In the genomic region with DNA sequence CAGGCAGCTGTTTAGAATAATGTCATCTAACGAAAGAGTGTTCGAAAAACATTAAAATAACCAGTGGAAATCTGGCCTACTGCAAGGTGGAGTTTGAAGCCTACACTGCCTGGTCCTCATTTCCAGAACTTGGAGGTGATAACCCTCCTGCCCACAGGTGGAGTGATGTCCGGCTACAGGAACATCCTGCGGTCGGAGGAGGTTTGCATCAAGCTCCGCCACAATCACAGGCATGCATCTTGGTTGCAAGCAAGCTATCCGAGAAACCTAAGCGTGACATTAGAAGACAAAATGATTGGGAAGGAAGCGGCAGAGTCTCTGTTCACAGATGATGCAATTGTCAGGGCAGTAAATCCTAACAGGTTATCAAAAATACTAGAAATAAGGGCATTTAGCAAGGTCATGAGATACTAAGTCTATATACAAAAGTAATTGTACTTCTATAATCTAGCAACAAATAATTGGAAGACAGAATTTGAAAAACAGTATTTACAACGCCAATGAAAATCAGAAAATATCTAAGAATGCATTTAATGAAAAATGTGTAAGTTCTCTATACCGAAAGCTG, we compare ENCODE assay signal across 16 cellular contexts.
"Had no signal": no experiment of that assay in that cellular context is flagged by ENCODE, and none has a peak within 500 bp of the region (broad histone marks: within the 10 kb centered on the region; RNA-seq: fewer than 3 reads in every experiment).

No MANE protein-coding gene starts in this region.

- H3K27ac Mint-ChIP-seq: activated T-cell treated with anti-CD3 and anti-CD28 coated beads, Interleukin-2, amount 50 U/mL, for 72 hours; nephron progenitor cell; T-helper 1 cell treated with Interleukin-12 subunit alpha and Interleukin-12 subunit beta and Interleukin-4 antibody, amounts not matched to agents 30 μg/mL and 1 μg/mL, for 36 hours had no signal

- H3K9me3 ChIP-seq: adrenal gland, pancreas, tibial artery had no signal

- H3K36me3 ChIP-seq: adrenal gland, pancreas, tibial artery had no signal

- ATAC-seq: activated T-cell treated with anti-CD3 and anti-CD28 coated beads, Interleukin-2, amount 50 U/mL, for 72 hours; esophagus mucosa; left colon; pancreas had no signal

- H3K4me3 ChIP-seq: adrenal gland, pancreas, tibial artery had no signal

- H3K27me3 ChIP-seq: adrenal gland, pancreas had no signal

- H3K9me3 Mint-ChIP-seq: activated T-cell treated with anti-CD3 and anti-CD28 coated beads, Interleukin-2, amount 50 U/mL, for 72 hours; nephron progenitor cell; T-helper 1 cell treated with Interleukin-12 subunit alpha and Interleukin-12 subunit beta and Interleukin-4 antibody, amounts not matched to agents 30 μg/mL and 1 μg/mL, for 36 hours had no signal

- H3K4me3 Mint-ChIP-seq: activated T-cell treated with anti-CD3 and anti-CD28 coated beads, Interleukin-2, amount 50 U/mL, for 72 hours; nephron progenitor cell; T-helper 1 cell treated with Interleukin-12 subunit alpha and Interleukin-12 subunit beta and Interleukin-4 antibody, amounts not matched to agents 30 μg/mL and 1 μg/mL, for 36 hours had no signal

- FAIRE-seq: pancreas had no signal

- H3K27ac ChIP-seq: adrenal gland, pancreas, tibial artery had no signal

- DNase-seq: activated CD4-positive, CD25-positive, alpha-beta regulatory T cell; activated naive CD4-positive, alpha-beta T cell treated with anti-CD3 and anti-CD28 coated beads, Interleukin-2, amount 50 U/mL, for 16 hours; activated T-cell treated with anti-CD3 and anti-CD28 coated beads, Interleukin-2, amount 50 U/mL, for 72 hours; cerebellar nuclear complex; hippocampal formation; mammary epithelial cell; nephron progenitor cell; retina; SHP77 treated with DMSO at 0.1 percent for 48 hours; stimulated activated CD4-positive, alpha-beta T cell treated with anti-CD3 and anti-CD28 coated beads, Interleukin-4, amount 100 ng/mL, for 4 hours had no signal

- H3K4me1 ChIP-seq: pancreas had no signal
